ENCODE assay signal across 15 cellular contexts in the genomic region with DNA sequence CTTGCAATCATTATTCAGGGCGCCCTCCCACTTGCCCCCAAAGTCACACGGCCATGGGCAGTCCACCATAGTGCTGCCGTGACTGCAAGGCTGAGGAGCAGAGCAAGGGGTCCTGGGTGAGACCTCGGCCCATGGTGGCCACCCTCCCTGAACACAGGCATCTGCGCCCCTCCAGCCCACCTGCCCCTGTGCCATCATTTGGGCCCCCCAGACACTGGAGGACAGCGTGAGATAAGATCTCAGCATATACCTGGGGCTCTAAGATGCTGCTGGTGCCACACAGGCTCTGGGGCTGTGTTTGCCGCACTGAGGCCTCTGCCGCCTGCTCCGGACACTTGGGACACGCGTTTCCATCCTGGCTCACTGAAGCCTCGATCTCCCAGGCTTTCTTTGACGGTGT. TPM values are rescaled to one million over a fixed set of nuclear protein-coding genes. Genes with fewer than 3 reads are reported as not detected.
DNase-seq lines count a peak whose midpoint lies in the region; ATAC-seq and TF ChIP-seq lines count a peak whose summit lies in the region.
"Had no signal": no experiment of that assay in that cellular context is flagged by ENCODE, and none has a peak within 500 bp of the region (broad histone marks: within the 10 kb centered on the region; RNA-seq: fewer than 3 reads in every experiment).

No MANE protein-coding gene starts in this region.

- no peak overlapping the region for H3K4ac ChIP-seq in IMR-90 (ENCODE audit: low read depth, low read length)

- H3K4me3 ChIP-seq in IMR-90 (ENCODE audit: insufficient read depth, low read depth, low read length) = no peak overlapping the region
- H3K4me3 ChIP-seq in vagina = no peak overlapping the region
- no peak overlapping the region for H3K4me3 ChIP-seq in gastrocnemius medialis
- H3K4me3 ChIP-seq: MG63 had no signal

- H3K4me1 ChIP-seq in IMR-90 (ENCODE audit: control insufficient read depth, insufficient read depth, low read length) = peaks cover 14% of the 10 kb centered on the region
- H3K4me1 ChIP-seq in vagina = peaks cover 44% of the 10 kb centered on the region
- peaks cover 19 to 28% of the 10 kb centered on the region in 2 donors for H3K4me1 ChIP-seq in gastrocnemius medialis

- H3K36me3 ChIP-seq in IMR-90 (ENCODE audit: control insufficient read depth, insufficient read depth, low read length) = peaks cover 15% of the 10 kb centered on the region; the same call in 1 of the 2 replicates
- peaks cover 0 to 9% of the 10 kb centered on the region in 2 donors for H3K36me3 ChIP-seq in vagina
- H3K36me3 ChIP-seq in gastrocnemius medialis = peaks cover 0 to 14% of the 10 kb centered on the region in 2 donors

- H3K56ac ChIP-seq in IMR-90 (ENCODE audit: extremely low read depth, insufficient read depth, low read length) = no peak overlapping the region

- H3K27me3 ChIP-seq in IMR-90 (ENCODE audit: control insufficient read depth, insufficient read depth, low read length) (no peaks in the 10 kb centered on the region), vagina (no peaks in the 10 kb centered on the region), gastrocnemius medialis (no peaks in the 10 kb centered on the region)
- H3K27me3 ChIP-seq: MG63 had no signal

- peaks cover 7% of the 10 kb centered on the region; the same call in 1 of the 2 replicates for H3K9me1 ChIP-seq in IMR-90 (ENCODE audit: insufficient read depth, low read length)

- no peak for TF ChIP-seq CTCF in IMR-90 (conservative IDR thresholded peaks at IDR 0.05; ENCODE audit: low read depth, low read length)
- TF ChIP-seq CTCF in neural crest cell (conservative IDR thresholded peaks at IDR 0.05) = no peak
- no peak for TF ChIP-seq CTCF in vagina (IDR thresholded peaks at IDR 0.05)
- TF ChIP-seq CTCF in gastrocnemius medialis (IDR thresholded peaks at IDR 0.05 in 4 of 5, conservative IDR thresholded peaks at IDR 0.05 in 1 of 5) = no peak

- H3K4me1 Mint-ChIP-seq in activated naive CD4-positive, alpha-beta T cell treated with anti-CD3 and anti-CD28 coated beads for 36 hours (ENCODE audit: low read depth) = peaks cover 65% of the 10 kb centered on the region
- peaks cover 25% of the 10 kb centered on the region for H3K4me1 Mint-ChIP-seq in activated T-helper 2 cell treated with anti-CD3 and anti-CD28 coated beads, Interferon-gamma antibody, Interleukin-2, Interleukin-4, amounts not matched to agents 10 μg/mL and 5 μg/mL and 100 μg/mL, durations not matched to agents 14 hours and 24 hours and 36 hours (ENCODE audit: low read depth)
- peaks cover 3% of the 10 kb centered on the region for H3K4me1 Mint-ChIP-seq in neural crest cell

- no peak overlapping the region for H2BK5ac ChIP-seq in IMR-90 (ENCODE audit: low read depth, low read length, poor library complexity, severe bottlenecking)

- H3K9me3 Mint-ChIP-seq in activated naive CD4-positive, alpha-beta T cell treated with anti-CD3 and anti-CD28 coated beads for 36 hours = no peaks in the 10 kb centered on the region
- no peaks in the 10 kb centered on the region for H3K9me3 Mint-ChIP-seq in activated T-helper 2 cell treated with anti-CD3 and anti-CD28 coated beads, Interferon-gamma antibody, Interleukin-2, Interleukin-4, amounts not matched to agents 10 μg/mL and 5 μg/mL and 100 μg/mL, durations not matched to agents 14 hours and 24 hours and 36 hours
- H3K9me3 Mint-ChIP-seq in neural crest cell = no peaks in the 10 kb centered on the region
- H3K9me3 Mint-ChIP-seq: CD8-positive, alpha-beta memory T cell had no signal

- TF ChIP-seq POLR2A in IMR-90 (IDR thresholded peaks at IDR 0.05; ENCODE audit: low read depth, low read length) (no peak), vagina (IDR thresholded peaks at IDR 0.05) (no peak), gastrocnemius medialis (IDR thresholded peaks at IDR 0.05) (no peak)

- no peak overlapping the region for H2BK120ac ChIP-seq in IMR-90 (ENCODE audit: low read depth, low read length)

- H2AK5ac ChIP-seq in IMR-90 (ENCODE audit: low read depth, low read length) = no peak overlapping the region

- peak overlapping the region; percentile 97 for H3K27ac Mint-ChIP-seq in activated naive CD4-positive, alpha-beta T cell treated with anti-CD3 and anti-CD28 coated beads for 36 hours
- peak overlapping the region; percentile 55 for H3K27ac Mint-ChIP-seq in activated T-helper 2 cell treated with anti-CD3 and anti-CD28 coated beads, Interferon-gamma antibody, Interleukin-2, Interleukin-4, amounts not matched to agents 10 μg/mL and 5 μg/mL and 100 μg/mL, durations not matched to agents 14 hours and 24 hours and 36 hours
- H3K27ac Mint-ChIP-seq in neural crest cell (ENCODE audit: unreplicated experiment) = no peak overlapping the region

- no peak for DNase-seq in activated naive CD4-positive, alpha-beta T cell treated with anti-CD3 and anti-CD28 coated beads for 36 hours
- no peak for DNase-seq in activated naive CD4-positive, alpha-beta T cell (lab: John Stamatoyannopoulos, UW)
- DNase-seq in IMR-90 (no peak), neural crest cell (ENCODE audit: low read depth, low spot score) (no peak), DMS114 treated with DMSO at 0.1 percent for 48 hours (lab: John Stamatoyannopoulos, UW; ENCODE audit: unreplicated experiment) (no peak), vagina (ENCODE audit: extremely low spot score in 2 of 2) (no peak), gastrocnemius medialis (no peak)
- no peak for DNase-seq in activated T-helper 2 cell treated with anti-CD3 and anti-CD28 coated beads, Interferon-gamma antibody, Interleukin-2, Interleukin-4, amounts not matched to agents 10 μg/mL and 5 μg/mL and 100 μg/mL, durations not matched to agents 14 hours and 24 hours and 36 hours (ENCODE audit: low spot score)
- DNase-seq: CD8-positive, alpha-beta memory T cell; MG63; NCI-H1092 treated with DMSO at 0.1 percent for 48 hours; NCI-H1694; NCI-H345; PC-3 had no signal

- intact Hi-C loops in activated naive CD4-positive, alpha-beta T cell treated with anti-CD3 and anti-CD28 coated beads for 36 hours (cut with micrococcal nuclease) = loop anchor here (5.0 kb wide), 1 partner anchor 287 kb away; a partner anchor contains a TSS
- intact Hi-C loops in IMR-90 (cut with micrococcal nuclease) (no loop called here), vagina (cut with DNase I) (no loop called here), gastrocnemius medialis (cut with DNase I; ENCODE audit: low total_unique reads) (loop anchor here (5.0 kb wide), 1 partner anchor 88 kb away; no protein-coding TSS in a partner anchor)
- intact Hi-C loops in activated T-helper 2 cell treated with anti-CD3 and anti-CD28 coated beads, Interferon-gamma antibody, Interleukin-2, Interleukin-4, amounts not matched to agents 10 μg/mL and 5 μg/mL and 100 μg/mL, durations not matched to agents 14 hours and 24 hours and 36 hours (cut with micrococcal nuclease) = loop anchor here (10.0 kb wide), 2 partner anchors 130 to 290 kb away; a partner anchor contains a TSS

- no peak overlapping the region for H2AFZ ChIP-seq in IMR-90 (replicated peaks; ENCODE audit: low read length, poor library complexity)

- H2BK20ac ChIP-seq in IMR-90 (ENCODE audit: low read depth, low read length) = no peak overlapping the region

- H4K5ac ChIP-seq in IMR-90 (ENCODE audit: low read depth, low read length) = no peak overlapping the region

- no peak overlapping the region for H4K91ac ChIP-seq in IMR-90 (ENCODE audit: insufficient read depth, low read depth, low read length)

- dilution Hi-C loops in IMR-90 (cut with HindIII; ENCODE audit: low sequenced_read_pairs, unreplicated experiment) = no loop called here

- H3K4me2 ChIP-seq in IMR-90 (ENCODE audit: low read depth, low read length) = no peak overlapping the region

- no peak overlapping the region for H3K14ac ChIP-seq in IMR-90 (replicated peaks; ENCODE audit: low read depth, low read length)

- H3K23ac ChIP-seq in IMR-90 (ENCODE audit: low read depth, low read length) = no peak overlapping the region

- peaks cover 5 to 36% of the 10 kb centered on the region in 2 experiments; a peak in 3 of 4 replicates for H3K79me1 ChIP-seq in IMR-90 (ENCODE audit: low read depth in 1 of 2, low read length in 2 of 2)

- no peak overlapping the region for H3K18ac ChIP-seq in IMR-90 (ENCODE audit: low read depth, low read length)

- BruUV-seq in IMR-90 (replicated peaks; lab: Mats Ljungman, UMichigan) = no TSS peak

- no peaks in the 10 kb centered on the region for H3K27me3 Mint-ChIP-seq in activated naive CD4-positive, alpha-beta T cell treated with anti-CD3 and anti-CD28 coated beads for 36 hours (ENCODE audit: low read depth)
- no peaks in the 10 kb centered on the region for H3K27me3 Mint-ChIP-seq in activated T-helper 2 cell treated with anti-CD3 and anti-CD28 coated beads, Interferon-gamma antibody, Interleukin-2, Interleukin-4, amounts not matched to agents 10 μg/mL and 5 μg/mL and 100 μg/mL, durations not matched to agents 14 hours and 24 hours and 36 hours (ENCODE audit: low read depth)
- peaks cover 7% of the 10 kb centered on the region for H3K27me3 Mint-ChIP-seq in neural crest cell (ENCODE audit: low read depth)
- H3K27me3 Mint-ChIP-seq: B cell; CD8-positive, alpha-beta memory T cell had no signal

- no peak overlapping the region for H3K4me3 Mint-ChIP-seq in activated naive CD4-positive, alpha-beta T cell treated with anti-CD3 and anti-CD28 coated beads for 36 hours
- no peak overlapping the region for H3K4me3 Mint-ChIP-seq in activated T-helper 2 cell treated with anti-CD3 and anti-CD28 coated beads, Interferon-gamma antibody, Interleukin-2, Interleukin-4, amounts not matched to agents 10 μg/mL and 5 μg/mL and 100 μg/mL, durations not matched to agents 14 hours and 24 hours and 36 hours (ENCODE audit: low read depth)
- H3K4me3 Mint-ChIP-seq in neural crest cell = peak overlapping the region; percentile 62
- H3K4me3 Mint-ChIP-seq: B cell had no signal

- ATAC-seq in IMR-90 (ENCODE audit: low read depth) (no peak), gastrocnemius medialis (no peak)
- ATAC-seq: PC-3 had no signal

- H3K9me3 ChIP-seq in IMR-90 (ENCODE audit: control insufficient read depth, insufficient read depth, low read length) (no peaks in the 10 kb centered on the region), vagina (no peaks in the 10 kb centered on the region), gastrocnemius medialis (no peaks in the 10 kb centered on the region)
- H3K9me3 ChIP-seq: MG63 had no signal

- CTCF ChIA-PET in activated naive CD4-positive, alpha-beta T cell treated with anti-CD3 and anti-CD28 coated beads for 36 hours (lab: Charles Lee) = no interaction called here
- CTCF ChIA-PET in IMR-90 (lab: Yijun Ruan, JAX) = no interaction called here

- TF ChIP-seq RAD21 in IMR-90 (IDR thresholded peaks at IDR 0.05; ENCODE audit: low read length) = no peak

- in situ Hi-C loops in IMR-90 (cut with MboI; ENCODE audit: low sequenced_read_pairs) (no loop called here), gastrocnemius medialis (cut with MboI; ENCODE audit: low sequenced_read_pairs in 4 of 4) (no loop called here)

- no peak overlapping the region for H4K8ac ChIP-seq in IMR-90 (ENCODE audit: low read depth in 2 of 2, low read length in 2 of 2)

- no peak overlapping the region for H2BK15ac ChIP-seq in IMR-90 (ENCODE audit: low read depth, low read length)

- no peak overlapping the region for H3K9ac ChIP-seq in IMR-90 (ENCODE audit: low read depth, low read length)

- POLR2A ChIA-PET in IMR-90 (lab: Charles Lee; ENCODE audit: unreplicated experiment) = no interaction called here

- H4K20me1 ChIP-seq in IMR-90 (ENCODE audit: insufficient read depth, low read length) = no peaks in the 10 kb centered on the region; the same call in 1 of the 2 replicates

- H2AK9ac ChIP-seq in IMR-90 (replicated peaks; ENCODE audit: low read depth, low read length, poor library complexity) = peak overlapping the region; percentile 7

- peaks cover 9% of the 10 kb centered on the region for H3K36me3 Mint-ChIP-seq in activated naive CD4-positive, alpha-beta T cell treated with anti-CD3 and anti-CD28 coated beads for 36 hours (ENCODE audit: low read depth)
- H3K36me3 Mint-ChIP-seq in activated T-helper 2 cell treated with anti-CD3 and anti-CD28 coated beads, Interferon-gamma antibody, Interleukin-2, Interleukin-4, amounts not matched to agents 10 μg/mL and 5 μg/mL and 100 μg/mL, durations not matched to agents 14 hours and 24 hours and 36 hours (ENCODE audit: low read depth) = peaks cover 27% of the 10 kb centered on the region
- H3K36me3 Mint-ChIP-seq in neural crest cell (ENCODE audit: low read depth) = no peaks in the 10 kb centered on the region

- H3K27ac ChIP-seq in IMR-90 (ENCODE audit: insufficient read depth, low read length) = no peak overlapping the region
- H3K27ac ChIP-seq in vagina = no peak overlapping the region
- no peak overlapping the region for H3K27ac ChIP-seq in gastrocnemius medialis

- 95% methylated on average over 8 of the region's 13 CpGs; no CpG with 5 or more reads in 1 of the 2 experiments for WGBS in IMR-90 (ENCODE audit: extremely low coverage in 2 of 2, insufficient read length in 1 of 2), 2 experiments

RNA-seq across cellular contexts. Expression of a gene that starts 3.5 kb away (rescaled TPM):
- total RNA-seq in activated naive CD4-positive, alpha-beta T cell treated with anti-CD3 and anti-CD28 coated beads for 36 hours = 10 to 100 TPM; 20.7 to 22.2 TPM
- total RNA-seq in IMR-90 (2012; rRNA removed) (12.5 and 14.0 TPM in 2 replicates), neural crest cell (37.4 and 39.0 TPM in 2 replicates), vagina (25.0 TPM), gastrocnemius medialis (10 to 100 TPM; 25.7 to 46.9 (median 41.5) TPM)
- 17.5 and 18.6 TPM in 2 replicates for polyA plus RNA-seq in IMR-90 (2012; rRNA removed)
- 29.9 and 32.6 TPM in 2 replicates for polyA plus RNA-seq in IMR-90 (2012; cell fraction: cytosol; rRNA removed)
- 12.4 and 30.2 TPM in 2 replicates for polyA plus RNA-seq in IMR-90 (2012; cell fraction: nucleus; rRNA removed; ENCODE audit: low replicate concordance)
- 43.1 and 43.5 TPM in 2 replicates for total RNA-seq in activated T-helper 2 cell treated with anti-CD3 and anti-CD28 coated beads, Interferon-gamma antibody, Interleukin-2, Interleukin-4, amounts not matched to agents 10 μg/mL and 5 μg/mL and 100 μg/mL, durations not matched to agents 14 hours and 24 hours and 36 hours

RNA-seq across cellular contexts. Expression of a gene that starts 20.1 kb away (rescaled TPM):
- total RNA-seq in activated naive CD4-positive, alpha-beta T cell treated with anti-CD3 and anti-CD28 coated beads for 36 hours = 1 to 10 TPM; 3.4 to 3.5 TPM
- 7.9 and 11.1 TPM in 2 replicates for total RNA-seq in IMR-90 (2012; rRNA removed)
- 19.0 and 21.2 TPM in 2 replicates for polyA plus RNA-seq in IMR-90 (2012; rRNA removed)
- 16.0 and 22.9 TPM in 2 replicates for polyA plus RNA-seq in IMR-90 (2012; cell fraction: cytosol; rRNA removed)
- polyA plus RNA-seq in IMR-90 (2012; cell fraction: nucleus; rRNA removed; ENCODE audit: low replicate concordance) = 27.3 and 39.1 TPM in 2 replicates
- total RNA-seq in activated T-helper 2 cell treated with anti-CD3 and anti-CD28 coated beads, Interferon-gamma antibody, Interleukin-2, Interleukin-4, amounts not matched to agents 10 μg/mL and 5 μg/mL and 100 μg/mL, durations not matched to agents 14 hours and 24 hours and 36 hours = 5.4 and 5.5 TPM in 2 replicates
- 8.1 and 8.6 TPM in 2 replicates for total RNA-seq in neural crest cell
- total RNA-seq in vagina = 21.1 TPM
- total RNA-seq in gastrocnemius medialis = 10 to 100 TPM; 26.0 to 51.7 (median 43.5) TPM

Comparison
In these comparisons a context has a peak if more than half of its experiments do, and no peak if none do; other contexts are left out.
1. intact Hi-C loops: an anchor here in activated naive CD4-positive, alpha-beta T cell treated with anti-CD3 and anti-CD28 coated beads for 36 hours (5.0 kb wide), activated T-helper 2 cell treated with anti-CD3 and anti-CD28 coated beads, Interferon-gamma antibody, Interleukin-2, Interleukin-4, amounts not matched to agents 10 μg/mL and 5 μg/mL and 100 μg/mL, durations not matched to agents 14 hours and 24 hours and 36 hours (10.0 kb wide) and gastrocnemius medialis (5.0 kb wide); none called in IMR-90 and vagina.